Comparison of ENCODE assay signal across 23 cellular contexts in the genomic region with DNA sequence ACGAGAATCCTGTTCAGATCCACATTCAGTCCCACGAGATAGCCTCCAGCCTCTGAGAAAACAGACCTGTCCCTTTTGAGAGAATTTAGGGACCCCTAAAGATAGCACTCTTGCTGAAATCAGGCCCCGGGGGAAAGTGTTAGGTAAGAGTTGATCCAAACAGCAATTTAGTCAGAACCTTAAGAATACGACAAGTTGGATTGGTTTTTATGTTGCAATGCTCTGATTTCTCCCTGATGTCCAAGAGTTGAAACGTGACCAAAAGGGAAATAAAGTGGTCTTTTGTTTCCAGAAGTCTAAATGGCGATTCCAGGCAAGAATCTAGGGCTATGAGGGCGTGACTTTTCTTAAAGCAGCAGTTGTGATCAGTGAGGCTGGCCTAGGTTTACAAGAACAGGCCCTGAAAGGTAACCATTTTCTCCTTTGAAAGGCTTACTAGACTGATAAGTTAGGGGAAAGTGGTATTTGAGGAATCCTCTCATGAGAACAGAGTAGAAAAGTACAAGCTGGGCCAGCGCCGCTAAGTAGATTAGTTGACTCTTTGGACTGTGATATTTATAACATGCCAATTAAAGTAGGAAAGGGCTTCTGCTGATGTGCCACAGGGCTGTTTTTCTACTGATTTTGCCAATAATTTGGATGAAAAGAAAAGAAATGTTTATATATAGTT. TPM values are rescaled to one million over a fixed set of nuclear protein-coding genes. Genes with fewer than 3 reads are reported as not detected.
DNase-seq lines count a peak whose midpoint lies in the region; FAIRE-seq and TF ChIP-seq lines count a peak whose summit lies in the region.
"Had no signal": no experiment of that assay in that cellular context is flagged by ENCODE, and none has a peak within 500 bp of the region (broad histone marks: within the 10 kb centered on the region; RNA-seq: fewer than 3 reads in every experiment).

No MANE protein-coding gene starts in this region.

- TF ChIP-seq CTCF in kidney (IDR thresholded peaks at IDR 0.05; ENCODE audit: borderline replicate concordance, extremely low read depth, insufficient read depth) = no peak
- TF ChIP-seq CTCF in adrenal gland (IDR thresholded peaks at IDR 0.05) = no peak

- WGBS in adrenal gland, 4 donors = 85 to 91% (median 87%) methylated on average over 9 of the region's 9 CpGs

- H3K36me3 ChIP-seq in adipocyte (ENCODE audit: control insufficient read depth, insufficient read depth, low read length, severe bottlenecking) = peaks cover 53% of the 10 kb centered on the region
- peaks cover 55 to 65% of the 10 kb centered on the region in 2 donors for H3K36me3 ChIP-seq in kidney (ENCODE audit: control insufficient read depth in 1 of 2, insufficient read depth in 2 of 2, low read length in 2 of 2)
- H3K36me3 ChIP-seq in skeletal muscle tissue (ENCODE audit: control insufficient read depth in 3 of 3, insufficient read depth in 3 of 3, low read length in 3 of 3) = peaks cover 70 to 79% (median 76%) of the 10 kb centered on the region in 3 donors
- H3K36me3 ChIP-seq in adrenal gland (replicated peaks in 1 of 2) = peaks cover 0 to 82% of the 10 kb centered on the region in 2 donors

- DNase-seq in adipocyte (ENCODE audit: low read depth) (no peak), epidermal melanocyte (ENCODE audit: insufficient read length, low spot score) (peak; percentile 51), kidney (peak; percentile 2), CD1c-positive myeloid dendritic cell (ENCODE audit: extremely low spot score) (no peak), DMS153 (lab: John Stamatoyannopoulos, UW) (no peak), COR-L47 (lab: John Stamatoyannopoulos, UW) (no peak), adrenal gland (no peak)
- DNase-seq: activated CD4-positive, alpha-beta T cell treated with anti-CD3 and anti-CD28 coated beads, Interleukin-2, amount 10 ng/mL, durations not matched to agents 24 days and 14 days; activated CD8-positive, alpha-beta memory T cell treated with anti-CD3 and anti-CD28 coated beads, Interleukin-2, amount 10 ng/mL, durations not matched to agents 7 days and 5 days; activated naive CD4-positive, alpha-beta T cell treated with anti-CD3 and anti-CD28 coated beads, Interleukin-2, amount 10 ng/mL, durations not matched to agents 7 days and 5 days; NCI-H1092; NCI-H187; NCI-H69; nephron progenitor cell; small intestine; stimulated activated CD4-positive, alpha-beta T cell treated with anti-CD3 and anti-CD28 coated beads, Interleukin-4, amount 100 ng/mL, for 1 hour; stimulated activated naive B cell treated with anti-CD40 and anti-IgM and Interleukin-4, amounts not matched to agents 10 μg/mL and 1 μg/mL and 100 μg/mL, for 72 hours had no signal

- intact Hi-C loops in kidney (cut with DNase I) (no loop called here), adrenal gland (cut with DNase I) (no loop called here)

- H3K4me3 ChIP-seq in adipocyte (ENCODE audit: low read length) (no peak overlapping the region), kidney (ENCODE audit: low read length in 2 of 2) (no peak overlapping the region), skeletal muscle tissue (ENCODE audit: low read length in 3 of 3) (no peak overlapping the region), adrenal gland (no peak overlapping the region)
- H3K4me3 ChIP-seq: hepatocyte, tibial artery had no signal

- H3K4me1 ChIP-seq in adipocyte (ENCODE audit: control insufficient read depth, insufficient read depth, low read length) = peaks cover 20% of the 10 kb centered on the region
- H3K4me1 ChIP-seq in kidney (ENCODE audit: control insufficient read depth in 1 of 2, insufficient read depth in 1 of 2, low read depth in 1 of 2, low read length in 2 of 2) = peaks cover 6 to 8% of the 10 kb centered on the region in 2 donors
- peaks cover 9 to 28% (median 17%) of the 10 kb centered on the region in 3 donors for H3K4me1 ChIP-seq in skeletal muscle tissue (ENCODE audit: control insufficient read depth in 3 of 3, insufficient read depth in 3 of 3, low read length in 3 of 3)
- H3K4me1 ChIP-seq in adrenal gland (replicated peaks in 1 of 2) = peaks cover 9 to 11% of the 10 kb centered on the region in 2 donors

- H3K27me3 ChIP-seq in adipocyte (replicated peaks; ENCODE audit: control insufficient read depth, insufficient read depth, low read length) (no peaks in the 10 kb centered on the region), skeletal muscle tissue (ENCODE audit: control insufficient read depth in 3 of 3, insufficient read depth in 3 of 3, low read length in 3 of 3) (no peaks in the 10 kb centered on the region), adrenal gland (no peaks in the 10 kb centered on the region)
- H3K27me3 ChIP-seq: hepatocyte, tibial artery had no signal

- H3K9ac ChIP-seq in adipocyte (ENCODE audit: low read length) (peak overlapping the region; percentile 17), kidney (ENCODE audit: low read length in 2 of 2) (no peak overlapping the region), skeletal muscle tissue (ENCODE audit: low read depth in 1 of 3, low read length in 3 of 3) (peak overlapping the region in 1 of 3 donors; percentile 21)

- H3K27ac ChIP-seq in kidney (ENCODE audit: low read depth in 2 of 2, low read length in 2 of 2) = no peak overlapping the region
- peak overlapping the region; percentile 16 for H3K27ac ChIP-seq in skeletal muscle tissue (ENCODE audit: low read depth, low read length)
- no peak overlapping the region for H3K27ac ChIP-seq in adrenal gland
- H3K27ac ChIP-seq: C4-2B, epithelial cell of prostate, hepatocyte, tibial artery had no signal

- no peak for FAIRE-seq in kidney (lab: Jason Lieb, UNC)
- FAIRE-seq: GM19239, small intestine had no signal

- no peaks in the 10 kb centered on the region for H3K9me3 ChIP-seq in adipocyte (ENCODE audit: control insufficient read depth, low read length)
- H3K9me3 ChIP-seq in kidney (ENCODE audit: control insufficient read depth in 1 of 2, low read length in 2 of 2) = no peaks in the 10 kb centered on the region
- H3K9me3 ChIP-seq in skeletal muscle tissue (ENCODE audit: control insufficient read depth in 3 of 3, low read length in 3 of 3) = no peaks in the 10 kb centered on the region
- H3K9me3 ChIP-seq in adrenal gland (replicated peaks in 1 of 3) = no peaks in the 10 kb centered on the region
- H3K9me3 ChIP-seq: tibial artery had no signal

- TF ChIP-seq POLR2A in adrenal gland (IDR thresholded peaks at IDR 0.05) = no peak

RNA-seq across cellular contexts. Expression of gene MAN2A2, which starts 4.9 kb away (rescaled TPM):
- 56.3 TPM for total RNA-seq in kidney
- polyA plus RNA-seq in kidney (ENCODE audit: insufficient read depth, low read depth, low replicate concordance) = 11.4 TPM
- total RNA-seq in skeletal muscle tissue = 14.1 TPM
- total RNA-seq in adrenal gland = 10 to 100 TPM; 52.3 to 94.6 (median 68.5) TPM
- 10 to 100 TPM; 26.5 to 83.3 (median 46.2) TPM for polyA plus RNA-seq in adrenal gland

RNA-seq across cellular contexts. Expression of gene FES, which starts 23.7 kb away (rescaled TPM):
- total RNA-seq in kidney (33.5 TPM), skeletal muscle tissue (19.8 TPM), adrenal gland (10 to 100 TPM; 15.3 to 82.3 (median 27.7) TPM)
- polyA plus RNA-seq in kidney (ENCODE audit: insufficient read depth, low read depth, low replicate concordance) (9.3 TPM), adrenal gland (10 to 100 TPM in 2 of 3 donors, 1 to 10 TPM in 1; 2.3 to 32.9 (median 19.5) TPM)

RNA-seq across cellular contexts. Expression of gene HDDC3, which starts 24.4 kb away (rescaled TPM):
- total RNA-seq in kidney (15.5 TPM), skeletal muscle tissue (5.7 TPM), adrenal gland (10 to 100 TPM; 14.6 to 40.2 (median 25.0) TPM)
- polyA plus RNA-seq in kidney (ENCODE audit: insufficient read depth, low read depth, low replicate concordance) (47.3 TPM), adrenal gland (10 to 100 TPM; 19.9 to 31.5 (median 30.4) TPM)

RNA-seq across cellular contexts. Expression of gene UNC45A, which starts 27.1 kb away (rescaled TPM):
- 62.8 TPM for total RNA-seq in kidney
- polyA plus RNA-seq in kidney (ENCODE audit: insufficient read depth, low read depth, low replicate concordance) = 48.9 TPM
- total RNA-seq in skeletal muscle tissue = 30.3 TPM
- total RNA-seq in adrenal gland = 100 to 1,000 TPM in 1 of 8 donors, 10 to 100 TPM in 7; 32.2 to 114 (median 54.2) TPM
- polyA plus RNA-seq in adrenal gland = 10 to 100 TPM; 28.1 to 82.1 (median 71.1) TPM

RNA-seq across cellular contexts. Expression of gene FURIN, which starts 39.6 kb away (rescaled TPM):
- total RNA-seq in kidney (75.9 TPM), skeletal muscle tissue (12.0 TPM), adrenal gland (100 to 1,000 TPM in 1 of 8 donors, 10 to 100 TPM in 7; 38.7 to 119 (median 50.0) TPM)
- polyA plus RNA-seq in kidney (ENCODE audit: insufficient read depth, low read depth, low replicate concordance) (36.4 TPM), adrenal gland (10 to 100 TPM; 11.5 to 29.3 (median 24.7) TPM)

Comparison
In these comparisons a context has a peak if more than half of its experiments do, and no peak if none do; other contexts are left out.
1. DNase-seq: peak in epidermal melanocyte (single experiment) and kidney (single experiment); none in adipocyte (single experiment), CD1c-positive myeloid dendritic cell (single experiment), DMS153 (single experiment), COR-L47 (single experiment) and adrenal gland (0 of 7).